Comparison of ENCODE assay signal across 7 cellular contexts in genomic region chr3:149321640-149322039, GRCh38. TPM values are rescaled to one million over a fixed set of nuclear protein-coding genes. Genes with fewer than 3 reads are reported as not detected.
"Had no signal": no experiment of that assay in that cellular context is flagged by ENCODE, and none has a peak within 500 bp of the region (broad histone marks: within the 10 kb centered on the region; RNA-seq: fewer than 3 reads in every experiment).

No MANE protein-coding gene starts in this region.

- H3K4me3 ChIP-seq: GM23338, K562 had no signal

- H3K4me3 Mint-ChIP-seq: GM23338, H9 had no signal

- DNase-seq: H9, HCEC 1CT, IMR-90, KG1 had no signal

- H3K9me3 Mint-ChIP-seq: GM23338, H9 had no signal

- ATAC-seq: GM23338, K562 had no signal

RNA-seq across cellular contexts. Expression of gene TM4SF18, which starts 11.8 kb away (rescaled TPM):
- total RNA-seq: HT-29, K562 had no signal
- polyA plus RNA-seq: IMR-90, K562 had no signal
